Comparison of ENCODE assay signal across 8 cellular contexts in genomic region chr9:133141833-133142594, GRCh38. TPM values are rescaled to one million over a fixed set of nuclear protein-coding genes. Genes with fewer than 3 reads are reported as not detected.
DNase-seq lines count a peak whose midpoint lies in the region; ATAC-seq, FAIRE-seq and TF ChIP-seq lines count a peak whose summit lies in the region.

No MANE protein-coding gene starts in this region.

- peak; percentile 73 for DNase-seq in GM06990 (ENCODE audit: extremely low read depth, insufficient read length)
- peak; percentile 66 for DNase-seq in activated CD4-positive, CD25-positive, alpha-beta regulatory T cell treated with anti-CD3 and anti-CD28 coated beads, Interleukin-2, amount 50 U/mL, for 72 hours
- DNase-seq in central memory CD8-positive, alpha-beta T cell (ENCODE audit: low spot score in 2 of 2) = peak; percentile 76 to 89
- peak; percentile 54 for DNase-seq in small intestine
- DNase-seq in SKM-1 treated with dmso at 0.1 percent for 144 hours (lab: John Stamatoyannopoulos, UW; ENCODE audit: unreplicated experiment) = no peak
- no peak for DNase-seq in NCI-H128 (lab: John Stamatoyannopoulos, UW; ENCODE audit: unreplicated experiment)
- no peak for DNase-seq in NCI-H187 treated with DMSO at 0.1 percent for 48 hours (lab: John Stamatoyannopoulos, UW)

- WGBS in small intestine, 3 donors = 27 to 47% (median 28%) methylated on average over 16 of the region's 16 CpGs

- peak overlapping the region; percentile 98 for H3K27ac Mint-ChIP-seq in central memory CD8-positive, alpha-beta T cell (ENCODE audit: low read depth)

- ATAC-seq in central memory CD8-positive, alpha-beta T cell (replicated peaks; ENCODE audit: extremely low read depth, poor library complexity, severe bottlenecking) = peak; percentile 63
- no peak for ATAC-seq in GM21447 (IDR thresholded peaks at IDR 0.05; ENCODE audit: unreplicated experiment)

- H3K36me3 ChIP-seq in GM06990 (ENCODE audit: control insufficient read depth, insufficient read depth, low read length) = peaks cover 3% of the 10 kb centered on the region
- H3K36me3 ChIP-seq in small intestine (ENCODE audit: control insufficient read depth in 2 of 2, insufficient read depth in 2 of 2, low read length in 2 of 2) = no peaks in the 10 kb centered on the region

- H3K4me1 Mint-ChIP-seq in central memory CD8-positive, alpha-beta T cell = peaks cover 48% of the 10 kb centered on the region

- no peaks in the 10 kb centered on the region for H3K27me3 Mint-ChIP-seq in central memory CD8-positive, alpha-beta T cell

- H3K27ac ChIP-seq in small intestine (ENCODE audit: low read depth in 1 of 2, low read length in 1 of 2) = peak overlapping the region; percentile 45 to 50

- H3K27me3 ChIP-seq in GM06990 (replicated peaks; ENCODE audit: control insufficient read depth, insufficient read depth, low read length) (no peaks in the 10 kb centered on the region), small intestine (ENCODE audit: control insufficient read depth in 2 of 2, insufficient read depth in 2 of 2, low read length in 2 of 2) (no peaks in the 10 kb centered on the region)

- 0 out of 2 replicates have a peak overlapping the region, but pooled peaks have one; percentile 7 for H3K4me3 ChIP-seq in GM06990 (replicated peaks; ENCODE audit: low read depth, low read length)
- H3K4me3 ChIP-seq in small intestine (ENCODE audit: low read depth in 1 of 2, low read length in 2 of 2) = no peak overlapping the region

- H3K4me1 ChIP-seq in small intestine (ENCODE audit: control insufficient read depth in 2 of 2, insufficient read depth in 1 of 2, low read depth in 1 of 2, low read length in 1 of 2) = peaks cover 15 to 22% of the 10 kb centered on the region in 2 donors

- FAIRE-seq in small intestine (lab: Jason Lieb, UNC) = no peak

- no peaks in the 10 kb centered on the region for H3K9me3 Mint-ChIP-seq in central memory CD8-positive, alpha-beta T cell

- H3K36me3 Mint-ChIP-seq in central memory CD8-positive, alpha-beta T cell (ENCODE audit: insufficient read depth) = peaks cover 33% of the 10 kb centered on the region

- no peaks in the 10 kb centered on the region for H3K9me3 ChIP-seq in small intestine (ENCODE audit: control insufficient read depth, low read depth)

- TF ChIP-seq CTCF in GM06990 (IDR thresholded peaks at IDR 0.05; ENCODE audit: insufficient read depth, low read length, poor library complexity, severe bottlenecking) = no peak

- H3K4me3 Mint-ChIP-seq in central memory CD8-positive, alpha-beta T cell = peak overlapping the region; percentile 72

RNA-seq across cellular contexts. Expression of gene RALGDS, which starts 21.0 kb away (rescaled TPM):
- polyA plus RNA-seq in small intestine = 10 to 100 TPM; 33.0 to 49.0 (median 36.4) TPM

RNA-seq across cellular contexts. Expression of gene GBGT1, which starts 21.7 kb away (rescaled TPM):
- 1 to 10 TPM in 2 of 3 donors, under 1 TPM in 1; 0.45 to 7.6 (median 6.2) TPM for polyA plus RNA-seq in small intestine

Comparison
In these comparisons a context has a peak if more than half of its experiments do, and no peak if none do; other contexts are left out.
1. DNase-seq: peak in GM06990 (single experiment), activated CD4-positive, CD25-positive, alpha-beta regulatory T cell treated with anti-CD3 and anti-CD28 coated beads, Interleukin-2, amount 50 U/mL, for 72 hours (single experiment), central memory CD8-positive, alpha-beta T cell (2 of 2) and small intestine (single experiment); none in SKM-1 treated with dmso at 0.1 percent for 144 hours (single experiment), NCI-H128 (single experiment) and NCI-H187 treated with DMSO at 0.1 percent for 48 hours (single experiment).